ENCODE assay signal across 21 cellular contexts in the genomic region with DNA sequence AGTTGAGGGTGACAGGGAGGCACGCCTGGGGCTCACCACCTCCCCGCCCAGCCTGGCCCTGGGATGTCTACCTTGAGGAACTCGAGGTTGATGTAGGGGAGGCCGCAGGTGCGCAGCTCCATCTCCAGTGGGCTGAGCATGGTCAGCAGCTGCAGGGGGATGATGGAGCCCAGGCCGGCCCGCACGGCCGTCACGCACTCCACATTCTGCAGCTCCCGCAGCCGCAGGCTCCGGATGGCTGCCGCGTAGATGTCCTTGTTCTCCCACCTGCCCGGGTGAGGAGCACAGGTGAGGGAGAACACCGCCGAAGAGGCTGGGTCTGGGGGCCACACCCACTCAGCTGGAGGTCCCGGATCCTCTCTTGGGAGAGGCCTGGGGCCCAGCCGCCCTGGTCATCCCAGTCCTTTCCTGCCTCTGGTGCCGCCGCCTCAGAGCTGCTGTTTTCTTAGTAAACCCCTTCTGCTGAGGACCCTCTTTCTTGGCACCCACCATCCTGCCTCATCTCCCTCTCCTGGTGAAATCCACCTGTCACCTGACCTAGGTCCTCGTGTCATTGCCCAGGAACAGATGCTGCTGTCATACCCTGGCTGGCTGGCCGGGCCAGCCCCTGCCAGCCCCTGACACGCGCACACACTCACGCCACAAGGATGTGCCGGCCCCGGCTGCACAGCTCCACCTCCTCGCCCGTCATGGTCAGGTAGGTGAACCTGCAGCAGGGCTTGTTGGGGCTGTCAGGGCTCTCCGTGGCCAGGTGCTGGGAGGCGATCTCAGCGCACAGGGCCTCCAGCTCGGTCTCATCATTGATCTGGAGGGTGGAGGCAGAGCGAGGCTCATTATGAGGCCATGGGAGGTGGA. TPM values are rescaled to one million over a fixed set of nuclear protein-coding genes. Genes with fewer than 3 reads are reported as not detected.
DNase-seq lines count a peak whose midpoint lies in the region; ATAC-seq, FAIRE-seq and TF ChIP-seq lines count a peak whose summit lies in the region.
"Had no signal": no experiment of that assay in that cellular context is flagged by ENCODE, and none has a peak within 500 bp of the region (broad histone marks: within the 10 kb centered on the region; RNA-seq: fewer than 3 reads in every experiment).

No MANE protein-coding gene starts in this region.

- POLR2A ChIA-PET in CD4-positive, alpha-beta memory T cell (lab: Charles Lee; ENCODE audit: partially characterized antibody) = interaction anchor here (0.8 to 1.3 kb wide), 2 partner anchors 38 to 269 kb away, joined by 3 read pairs; a partner anchor contains a TSS
- POLR2A ChIA-PET in K562 (lab: Yijun Ruan, JAX) = interaction anchor here (1.1 to 1.4 kb wide), 2 partner anchors 9 to 12 kb away, joined by 3 read pairs; no protein-coding TSS in a partner anchor

- no peak for TF ChIP-seq POLR2A in K562 (conservative IDR thresholded peaks at IDR 0.05)
- TF ChIP-seq POLR2A in spleen (IDR thresholded peaks at IDR 0.05) = no peak

- peaks cover 12% of the 10 kb centered on the region for H3K4me1 ChIP-seq in CD4-positive, alpha-beta memory T cell (ENCODE audit: insufficient read depth, low read length)
- H3K4me1 ChIP-seq in K562 (replicated peaks in 1 of 2; ENCODE audit: control insufficient read depth in 2 of 2, insufficient read depth in 2 of 2, low read length in 2 of 2) (peaks cover 0 to 14% of the 10 kb centered on the region in 2 experiments; a peak in 2 of 5 replicates), left lung (no peaks in the 10 kb centered on the region), spleen (no peaks in the 10 kb centered on the region)
- H3K4me1 ChIP-seq: HAP-1, Peyer's patch, SJCRH30 had no signal

- peaks cover 8 to 20% (median 17%) of the 10 kb centered on the region in 4 donors for H3K4me1 Mint-ChIP-seq in CD4-positive, alpha-beta memory T cell
- H3K4me1 Mint-ChIP-seq in Calu3 (ENCODE audit: low read depth, unreplicated experiment) = no peaks in the 10 kb centered on the region
- H3K4me1 Mint-ChIP-seq in activated T-cell treated with anti-CD3 and anti-CD28 coated beads, Interleukin-2, amount 50 U/mL, for 4 hours (ENCODE audit: low read depth) = peaks cover 13% of the 10 kb centered on the region

- no peaks in the 10 kb centered on the region for H3K27me3 ChIP-seq in CD4-positive, alpha-beta memory T cell (ENCODE audit: insufficient read depth, low read length)
- H3K27me3 ChIP-seq in K562 (ENCODE audit: control insufficient read depth in 2 of 2, insufficient read depth in 2 of 2, low read length in 2 of 2) (no peaks in the 10 kb centered on the region), left lung (no peaks in the 10 kb centered on the region), spleen (replicated peaks in 1 of 7) (no peaks in the 10 kb centered on the region)
- H3K27me3 ChIP-seq: BLaER1 treated with 17β-estradiol and CSF1 and Interleukin-3, amounts not matched to agents 10 nM and 100 nM; MG63; Peyer's patch; SJCRH30 had no signal

- H3K4me3 ChIP-seq in CD4-positive, alpha-beta memory T cell (ENCODE audit: low read length in 2 of 2) = no peak overlapping the region
- H3K4me3 ChIP-seq in K562 (no peak overlapping the region), left lung (no peak overlapping the region), spleen (no peak overlapping the region)
- H3K4me3 ChIP-seq: BLaER1 treated with 17β-estradiol and CSF1 and Interleukin-3, amounts not matched to agents 10 nM and 100 nM; HAP-1; MG63; Peyer's patch; SJCRH30 had no signal

- H3K4me2 ChIP-seq in K562 (ENCODE audit: insufficient read depth, low read length) = no peak overlapping the region
- H3K4me2 ChIP-seq: BLaER1 treated with 17β-estradiol and CSF1 and Interleukin-3, amounts not matched to agents 10 nM and 100 nM had no signal

- BruUV-seq in K562 (replicated peaks; lab: Mats Ljungman, UMichigan) (no TSS peak), Calu3 (replicated peaks; lab: Mats Ljungman, UMichigan) (no TSS peak)

- no peak overlapping the region for H3K27ac ChIP-seq in CD4-positive, alpha-beta memory T cell (ENCODE audit: low read depth, low read length)
- H3K27ac ChIP-seq in K562 (ENCODE audit: extremely low read depth, low read depth, low read length) = no peak overlapping the region
- no peak overlapping the region for H3K27ac ChIP-seq in left lung
- H3K27ac ChIP-seq in spleen = no peak overlapping the region
- H3K27ac ChIP-seq: BLaER1 treated with 17β-estradiol and CSF1 and Interleukin-3, amounts not matched to agents 10 nM and 100 nM; Peyer's patch; SJCRH30 had no signal

- H3K4me3 Mint-ChIP-seq in CD4-positive, alpha-beta memory T cell = no peak overlapping the region
- H3K4me3 Mint-ChIP-seq in Calu3 (ENCODE audit: low read depth, unreplicated experiment) = no peak overlapping the region
- no peak overlapping the region for H3K4me3 Mint-ChIP-seq in activated T-cell treated with anti-CD3 and anti-CD28 coated beads, Interleukin-2, amount 50 U/mL, for 4 hours
- H3K4me3 Mint-ChIP-seq: CD8-positive, alpha-beta T cell had no signal

- no peak for TF ChIP-seq RAD21 in K562 (CRISPR knock-in tag; conservative IDR thresholded peaks at IDR 0.05 in 1 of 2, IDR thresholded peaks at IDR 0.05 in 1 of 2)

- peak overlapping the region in 4 of 7 donors; percentile 25 to 74 (median 61) for H3K27ac Mint-ChIP-seq in CD4-positive, alpha-beta memory T cell
- no peak overlapping the region for H3K27ac Mint-ChIP-seq in Calu3 (ENCODE audit: unreplicated experiment)
- H3K27ac Mint-ChIP-seq: CD8-positive, alpha-beta T cell had no signal

- peaks cover 37 to 45% of the 10 kb centered on the region in 2 donors for H3K36me3 Mint-ChIP-seq in CD4-positive, alpha-beta memory T cell
- H3K36me3 Mint-ChIP-seq in Calu3 (ENCODE audit: insufficient read depth, unreplicated experiment) = peaks cover 33% of the 10 kb centered on the region
- peaks cover 44% of the 10 kb centered on the region for H3K36me3 Mint-ChIP-seq in activated T-cell treated with anti-CD3 and anti-CD28 coated beads, Interleukin-2, amount 50 U/mL, for 4 hours (ENCODE audit: insufficient read depth)

- H3K79me2 ChIP-seq in K562 (ENCODE audit: control insufficient read depth, insufficient read depth, low read length) = no peaks in the 10 kb centered on the region

- H3K9me3 ChIP-seq in CD4-positive, alpha-beta memory T cell (ENCODE audit: control insufficient read depth in 1 of 2, low read length in 2 of 2) = no peaks in the 10 kb centered on the region
- H3K9me3 ChIP-seq in K562 (replicated peaks; ENCODE audit: control insufficient read depth, insufficient read depth, low read depth, low read length) (peaks cover 9% of the 10 kb centered on the region), left lung (no peaks in the 10 kb centered on the region), spleen (peaks cover 0 to 9% (median 2%) of the 10 kb centered on the region in 8 donors)
- H3K9me3 ChIP-seq: HAP-1, MG63, Peyer's patch, SJCRH30 had no signal

- peaks cover 0 to 14% (median 10%) of the 10 kb centered on the region in 8 donors for H3K9me3 Mint-ChIP-seq in CD4-positive, alpha-beta memory T cell
- no peaks in the 10 kb centered on the region for H3K9me3 Mint-ChIP-seq in Calu3 (ENCODE audit: low read depth, unreplicated experiment)
- peaks cover 12% of the 10 kb centered on the region for H3K9me3 Mint-ChIP-seq in activated T-cell treated with anti-CD3 and anti-CD28 coated beads, Interleukin-2, amount 50 U/mL, for 4 hours

- H3K36me3 ChIP-seq in CD4-positive, alpha-beta memory T cell (ENCODE audit: insufficient read depth, low read length) = peaks cover 15% of the 10 kb centered on the region
- H3K36me3 ChIP-seq in K562 (ENCODE audit: control insufficient read depth, insufficient read depth, low read length) (peaks cover 41% of the 10 kb centered on the region; the same call in 2 of the 3 replicates), left lung (peaks cover 0 to 84% of the 10 kb centered on the region in 2 donors), spleen (peaks cover 0 to 93% (median 58%) of the 10 kb centered on the region in 6 donors)

- CTCF ChIA-PET in CD4-positive, alpha-beta memory T cell (lab: Charles Lee; ENCODE audit: partially characterized antibody) = interaction anchor here (0.5 to 1.5 kb wide), 2 partner anchors 33 to 193 kb away, joined by 3 to 4 read pairs; no protein-coding TSS in a partner anchor
- CTCF ChIA-PET in K562 (lab: Yijun Ruan, JAX; ENCODE audit: low intra/inter-chr PET ratio) = no interaction called here
- CTCF ChIA-PET in Calu3 (lab: Charles Lee) = no interaction called here

- no peak for DNase-seq in CD4-positive, alpha-beta memory T cell
- DNase-seq in K562 (ENCODE audit: extremely low read depth in 1 of 4, low spot score in 3 of 4) = no peak
- peak; percentile 21 to 67 for DNase-seq in left lung
- peak; percentile 72 for DNase-seq in spleen
- DNase-seq in Calu3 = no peak
- DNase-seq in GM03348 (ENCODE audit: low spot score) = no peak
- DNase-seq in activated T-cell treated with anti-CD3 and anti-CD28 coated beads, Interleukin-2, amount 50 U/mL, for 4 hours = no peak
- DNase-seq: 8988T; CD8-positive, alpha-beta T cell; GDM1; MG63; NCI-H1417; NCI-H1694 treated with DMSO at 0.1 percent for 48 hours; NCI-H2081 treated with DMSO at 0.1 percent for 48 hours; NCI-H2171 treated with DMSO at 0.1 percent for 48 hours; NCI-H524 treated with DMSO at 0.1 percent for 48 hours; SJCRH30 had no signal

- no peak for FAIRE-seq in K562 (lab: Jason Lieb, UNC)

- ATAC-seq in K562 (no peak), left lung (no peak), GM21786 (IDR thresholded peaks at IDR 0.05; ENCODE audit: unreplicated experiment) (no peak)
- no peak for ATAC-seq in activated T-cell treated with anti-CD3 and anti-CD28 coated beads, Interleukin-2, amount 50 U/mL, for 4 hours
- ATAC-seq: CD8-positive, alpha-beta T cell had no signal

- TF ChIP-seq EP300 in K562 (IDR thresholded peaks at IDR 0.05; ENCODE audit: low read length) = no peak

- no peaks in the 10 kb centered on the region for H3K9me1 ChIP-seq in K562 (ENCODE audit: control insufficient read depth, insufficient read depth, low read length)

- intact Hi-C loops in CD4-positive, alpha-beta memory T cell (cut with micrococcal nuclease) = no loop called here
- intact Hi-C loops in K562 (cut with micrococcal nuclease) (no loop called here), left lung (cut with DNase I) (no loop called here), spleen (cut with DNase I; ENCODE audit: low total_unique reads) (no loop called here), Calu3 (cut with micrococcal nuclease; ENCODE audit: unreplicated experiment) (no loop called here)

- no peak overlapping the region for H2AFZ ChIP-seq in K562 (ENCODE audit: low read depth, low read length)

- no peak overlapping the region; a peak in 1 of 4 replicates for H3K9ac ChIP-seq in K562 (ENCODE audit: insufficient read depth in 1 of 2, low read depth in 2 of 2, low read length in 2 of 2)
- H3K9ac ChIP-seq: BLaER1 treated with 17β-estradiol and CSF1 and Interleukin-3, amounts not matched to agents 10 nM and 100 nM had no signal

- H3K27me3 Mint-ChIP-seq in CD4-positive, alpha-beta memory T cell = no peaks in the 10 kb centered on the region
- H3K27me3 Mint-ChIP-seq in Calu3 (ENCODE audit: unreplicated experiment) = no peaks in the 10 kb centered on the region
- no peaks in the 10 kb centered on the region for H3K27me3 Mint-ChIP-seq in activated T-cell treated with anti-CD3 and anti-CD28 coated beads, Interleukin-2, amount 50 U/mL, for 4 hours (ENCODE audit: low read depth)

- in situ Hi-C loops in K562 (cut with MboI) = no loop called here

- H4K20me1 ChIP-seq in K562 (replicated peaks; ENCODE audit: control insufficient read depth, insufficient read depth, low read length) = no peaks in the 10 kb centered on the region

- 93% methylated on average over 24 of the region's 36 CpGs for WGBS in K562 (ENCODE audit: insufficient coverage, low coverage, missing lambda C conversion rate)
- 94 to 96% (median 95%) methylated on average over 17 to 36 of the region's 36 CpGs for WGBS in spleen, 5 donors

- no peak for TF ChIP-seq CTCF in K562 (IDR thresholded peaks at IDR 0.05 in 2 of 3, conservative IDR thresholded peaks at IDR 0.05 in 1 of 3; ENCODE audit: insufficient read depth in 2 of 3, low read depth in 1 of 3, low read length in 3 of 3)
- TF ChIP-seq CTCF in left lung (IDR thresholded peaks at IDR 0.05) = no peak
- TF ChIP-seq CTCF in spleen (IDR thresholded peaks at IDR 0.05 in 8 of 11, conservative IDR thresholded peaks at IDR 0.05 in 3 of 11) = no peak
- no peak for TF ChIP-seq CTCF in Calu3 (IDR thresholded peaks at IDR 0.05; ENCODE audit: unreplicated experiment)

RNA-seq across cellular contexts. Expression of a gene that starts 38.3 kb away (rescaled TPM):
- 10 to 100 TPM; 38.7 to 42.7 TPM for total RNA-seq in CD4-positive, alpha-beta memory T cell
- 10 to 100 TPM; 60.4 to 71.2 TPM for polyA plus RNA-seq in CD4-positive, alpha-beta memory T cell
- total RNA-seq in K562 (2011; cell fraction: chromatin; rRNA removed; ENCODE audit: low replicate concordance) = 60.7 and 77.3 TPM in 2 replicates
- total RNA-seq in K562 (2011; cell fraction: nucleolus; rRNA removed) = 30.9 and 38.0 TPM in 2 replicates
- 35.8 and 42.1 TPM in 2 replicates for total RNA-seq in K562 (2011; cell fraction: nucleoplasm; rRNA removed)
- total RNA-seq in K562 (2014; rRNA removed) (41.6 and 51.5 TPM in 2 replicates), K562 (2014; rRNA removed; fragmentation: Illumina TruSeq; extraction: Trizol) (41.3 and 44.6 TPM in 2 replicates), K562 (2015; rRNA removed; fragmentation: Illumina TruSeq; extraction: Trizol) (37.9 and 41.6 TPM in 2 replicates), K562 (2021) (46.7 and 49.2 TPM in 2 replicates), left lung (10 to 100 TPM; 40.1 to 46.1 TPM), spleen (10 to 100 TPM; 47.3 to 63.4 (median 54.8) TPM), Calu3 (2022) (38.8 and 40.7 TPM in 2 replicates)
- polyA plus RNA-seq in K562 (2011; rRNA removed) (54.5 and 56.1 TPM in 2 replicates), K562 (2014; fragmentation: Illumina TruSeq; extraction: Trizol) (50.7 and 65.6 TPM in 2 replicates), K562 (2014; fragmentation: Nextera tagmentation; extraction: Ambion mirVana) (10 to 100 TPM; 54.5 to 85.5 TPM), K562 (2014; rRNA removed) (54.5 and 56.6 TPM in 2 replicates), spleen (10 to 100 TPM; 18.6 to 31.2 (median 19.2) TPM)
- polyA plus RNA-seq in K562 (2011; cell fraction: cytosol; rRNA removed) = 38.9 and 51.8 TPM in 2 replicates
- polyA plus RNA-seq in K562 (2011; cell fraction: nucleus; rRNA removed) = 43.8 and 56.4 TPM in 2 replicates
- 45.5 and 53.6 TPM in 2 replicates for polyA plus RNA-seq in K562 (2012)
- polyA minus RNA-seq in K562 (2011; rRNA and poly(A)+ RNA removed) = 65.6 and 70.5 TPM in 2 replicates
- polyA minus RNA-seq in K562 (2011; cell fraction: cytosol; rRNA and poly(A)+ RNA removed) = 17.4 and 20.6 TPM in 2 replicates
- 19.5 and 33.5 TPM in 2 replicates for polyA minus RNA-seq in K562 (2011; cell fraction: nucleus; rRNA and poly(A)+ RNA removed)
- total RNA-seq in activated T-cell treated with anti-CD3 and anti-CD28 coated beads, Interleukin-2, amount 50 U/mL, for 4 hours = 10 to 100 TPM; 47.1 to 52.3 (median 49.4) TPM

RNA-seq across cellular contexts. Expression of a gene that starts 55.1 kb away (rescaled TPM):
- 10 to 100 TPM; 28.7 to 35.3 TPM for total RNA-seq in CD4-positive, alpha-beta memory T cell
- polyA plus RNA-seq in CD4-positive, alpha-beta memory T cell = 10 to 100 TPM in 1 of 2 donors, 1 to 10 TPM in 1; 8.5 to 15.2 TPM
- 167 and 302 TPM in 2 replicates for total RNA-seq in K562 (2011; cell fraction: chromatin; rRNA removed; ENCODE audit: low replicate concordance)
- total RNA-seq in K562 (2011; cell fraction: nucleolus; rRNA removed) = 45.2 and 50.9 TPM in 2 replicates
- total RNA-seq in K562 (2011; cell fraction: nucleoplasm; rRNA removed) = 116 and 186 TPM in 2 replicates
- total RNA-seq in K562 (2014; rRNA removed) (31.6 and 33.9 TPM in 2 replicates), K562 (2014; rRNA removed; fragmentation: Illumina TruSeq; extraction: Trizol) (48.9 and 54.7 TPM in 2 replicates), K562 (2015; rRNA removed; fragmentation: Illumina TruSeq; extraction: Trizol) (38.9 and 41.9 TPM in 2 replicates), K562 (2021) (59.6 and 61.2 TPM in 2 replicates), left lung (10 to 100 TPM; 17.3 to 33.7 TPM), spleen (10 to 100 TPM; 25.6 to 40.3 (median 29.8) TPM), Calu3 (2022) (55.0 and 56.3 TPM in 2 replicates)
- polyA plus RNA-seq in K562 (2011; rRNA removed) (46.2 and 54.6 TPM in 2 replicates), K562 (2014; fragmentation: Illumina TruSeq; extraction: Trizol) (35.5 and 49.4 TPM in 2 replicates), K562 (2014; fragmentation: Nextera tagmentation; extraction: Ambion mirVana) (10 to 100 TPM; 40.6 to 53.4 TPM), K562 (2014; rRNA removed) (26.6 and 29.0 TPM in 2 replicates), spleen (1 to 10 TPM; 4.3 to 5.9 (median 5.3) TPM)
- 10.5 and 26.2 TPM in 2 replicates for polyA plus RNA-seq in K562 (2011; cell fraction: cytosol; rRNA removed)
- 44.3 and 58.7 TPM in 2 replicates for polyA plus RNA-seq in K562 (2011; cell fraction: nucleus; rRNA removed)
- polyA plus RNA-seq in K562 (2012) = 15.7 and 17.3 TPM in 2 replicates
- polyA minus RNA-seq in K562 (2011; rRNA and poly(A)+ RNA removed) = 150 and 152 TPM in 2 replicates
- 40.7 and 41.9 TPM in 2 replicates for polyA minus RNA-seq in K562 (2011; cell fraction: cytosol; rRNA and poly(A)+ RNA removed)
- 35.0 and 66.2 TPM in 2 replicates for polyA minus RNA-seq in K562 (2011; cell fraction: nucleus; rRNA and poly(A)+ RNA removed)
- total RNA-seq in activated T-cell treated with anti-CD3 and anti-CD28 coated beads, Interleukin-2, amount 50 U/mL, for 4 hours = 10 to 100 TPM; 60.1 to 67.5 (median 60.5) TPM

Comparison
In these comparisons a context has a peak if more than half of its experiments do, and no peak if none do; other contexts are left out.
1. DNase-seq: peak in left lung (2 of 2) and spleen (single experiment); none in CD4-positive, alpha-beta memory T cell (0 of 5), K562 (0 of 4), Calu3 (single experiment), GM03348 (single experiment) and activated T-cell treated with anti-CD3 and anti-CD28 coated beads, Interleukin-2, amount 50 U/mL, for 4 hours (single experiment).